In genomic region chr20:20712474-20713243, GRCh38 we compare ENCODE assay signal across 8 cellular contexts. TPM values are rescaled to one million over a fixed set of nuclear protein-coding genes. Genes with fewer than 3 reads are reported as not detected.
DNase-seq lines count a peak whose midpoint lies in the region; ATAC-seq and TF ChIP-seq lines count a peak whose summit lies in the region.

RALGAPA2 (minus strand) TSS chr20:20712644; CDS start chr20:20712480, 164 bp downstream.

- no peaks in the 10 kb centered on the region for H3K27me3 ChIP-seq in PC-9 (ENCODE audit: insufficient read depth, low read depth)

- peak within 1 kb of the TSS; percentile 98 for H2AFZ ChIP-seq in PC-9

- ATAC-seq in GM21619 (IDR thresholded peaks at IDR 0.05; ENCODE audit: unreplicated experiment) = peak; percentile 93

- DNase-seq in DMS114 treated with DMSO at 0.1 percent for 48 hours (lab: John Stamatoyannopoulos, UW; ENCODE audit: unreplicated experiment) (peak; percentile 85), PC-9 (peak; percentile 95 to 96), epithelial cell of proximal tubule (ENCODE audit: low read depth) (peak; percentile 82), mucosa of gallbladder (ENCODE audit: low spot score) (peak; percentile 97)
- peak; percentile 96 for DNase-seq in Jurkat, Clone E6-1 (ENCODE audit: low read depth, low spot score)
- peak; percentile 97 for DNase-seq in activated T-cell treated with anti-CD3 and anti-CD28 coated beads, Interleukin-2, amount 50 U/mL, for 1 hour
- DNase-seq in stimulated activated CD8-positive, alpha-beta memory T cell treated with anti-CD3 and anti-CD28 coated beads, Interleukin-4, amount 100 ng/mL, for 4 hours (ENCODE audit: low read depth in 2 of 2, low spot score in 1 of 2) = peak; percentile 88 to 91

- H3K79me2 ChIP-seq in PC-9 (ENCODE audit: low read depth) = peaks cover 24% of the 10 kb centered on the region

- POLR2A ChIA-PET in PC-9 (lab: Charles Lee; ENCODE audit: unreplicated experiment) = interaction anchor here (0.5 to 0.7 kb wide), 2 partner anchors 9 to 467 kb away, joined by 3 to 4 read pairs; no protein-coding TSS in a partner anchor

- H4K20me1 ChIP-seq in PC-9 (ENCODE audit: insufficient read depth) = no peaks in the 10 kb centered on the region

- no peaks in the 10 kb centered on the region for H3K9me2 ChIP-seq in PC-9 (ENCODE audit: insufficient read depth)

- intact Hi-C loops in PC-9 (cut with micrococcal nuclease; ENCODE audit: unreplicated experiment) = loop anchor here (5.0 kb wide), 1 partner anchor 660 kb away; the partner anchor contains the start of genes CFAP61 and CRNKL1

- BruUV-seq in PC-9 (replicated peaks; lab: Mats Ljungman, UMichigan) = no TSS peak

- CTCF ChIA-PET in PC-9 (lab: Charles Lee) = interaction anchor here (0.6 kb wide), 3 partner anchors 67 to 523 kb away, joined by 3 to 8 read pairs (median 5); no protein-coding TSS in a partner anchor

- H3K27ac ChIP-seq in PC-9 = peak within 1 kb of the TSS; percentile 50; the same call in 1 of the 2 replicates

- peak within 1 kb of the TSS; percentile 75 for H3K4me3 ChIP-seq in Jurkat, Clone E6-1 (ENCODE audit: low read length)
- H3K4me3 ChIP-seq in PC-9 (peak within 1 kb of the TSS; percentile 92), epithelial cell of proximal tubule (ENCODE audit: low read depth, low read length) (peak within 1 kb of the TSS; percentile 84)

- peaks cover 12% of the 10 kb centered on the region for H3F3A ChIP-seq in PC-9 (ENCODE audit: insufficient read depth, low read depth)

- TF ChIP-seq CTCF in PC-9 (conservative IDR thresholded peaks at IDR 0.05) = no peak
- no peak for TF ChIP-seq CTCF in epithelial cell of proximal tubule (conservative IDR thresholded peaks at IDR 0.05; ENCODE audit: low read depth, low read length)

- H3K9me3 ChIP-seq in PC-9 (ENCODE audit: insufficient read depth, low read depth) = no peaks in the 10 kb centered on the region

- H3K36me3 ChIP-seq in PC-9 (ENCODE audit: low read depth) = no peaks in the 10 kb centered on the region

- peaks cover 26% of the 10 kb centered on the region for H3K4me1 ChIP-seq in PC-9 (replicated peaks; ENCODE audit: insufficient read depth)

- peak within 1 kb of the TSS; percentile 90 for H3K4me2 ChIP-seq in PC-9

RNA-seq across cellular contexts. Expression of gene RALGAPA2, which starts in this region (rescaled TPM):
- polyA plus RNA-seq in Jurkat, Clone E6-1 (2012; ENCODE audit: insufficient read depth, insufficient read length) = 15.8 TPM
- total RNA-seq in PC-9 (2021) (19.2 and 28.7 TPM in 2 replicates), epithelial cell of proximal tubule (7.4 and 13.8 TPM in 2 replicates), mucosa of gallbladder (76.9 TPM)

Comparison
In these comparisons a context has a peak if more than half of its experiments do, and no peak if none do; other contexts are left out.
1. Peak in every context shown above with its lines: DNase-seq, ATAC-seq, H3K4me3 ChIP-seq and H3K27ac ChIP-seq.